In the genomic region with DNA sequence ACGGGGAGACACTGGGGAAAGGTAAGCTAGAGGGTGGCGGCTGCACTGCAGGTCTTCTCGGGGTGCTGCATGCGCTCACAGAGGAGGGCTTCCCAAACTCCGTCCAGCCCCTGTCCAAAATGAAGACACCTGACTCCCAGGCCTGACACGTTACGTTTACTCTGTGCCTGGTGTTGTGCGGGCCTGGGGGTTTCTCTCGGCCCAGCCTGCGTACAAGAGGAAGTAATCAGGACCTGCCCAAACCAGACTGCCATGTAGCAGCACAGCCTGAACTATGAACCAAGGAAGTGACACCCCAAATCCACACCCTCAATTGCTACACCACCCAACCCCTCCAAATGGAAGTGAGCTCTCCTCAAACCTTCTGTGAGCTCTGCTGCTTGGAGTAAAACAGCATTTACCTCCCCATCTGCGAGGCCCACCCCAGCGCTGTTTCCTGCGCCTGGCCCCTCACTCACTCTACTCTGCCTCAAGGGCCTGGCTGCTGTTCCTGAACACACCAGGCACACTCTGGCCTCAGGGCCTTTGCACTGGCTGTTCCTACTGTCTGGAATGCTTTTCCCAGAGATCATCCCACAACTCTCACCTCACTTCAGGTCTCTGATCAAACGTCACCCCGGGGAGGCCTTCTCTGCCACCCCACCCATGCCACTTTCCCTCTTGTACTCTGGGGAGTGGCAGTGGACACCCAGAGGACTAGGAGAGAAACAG, we compare ENCODE assay signal across 14 cellular contexts. TPM values are rescaled to one million over a fixed set of nuclear protein-coding genes. Genes with fewer than 3 reads are reported as not detected.
DNase-seq lines count a peak whose midpoint lies in the region; ATAC-seq and TF ChIP-seq lines count a peak whose summit lies in the region.
"Had no signal": no experiment of that assay in that cellular context is flagged by ENCODE, and none has a peak within 500 bp of the region (broad histone marks: within the 10 kb centered on the region; RNA-seq: fewer than 3 reads in every experiment).

No MANE protein-coding gene starts in this region.

- no peaks in the 10 kb centered on the region for H3K27me3 ChIP-seq in CD4-positive, alpha-beta T cell (ENCODE audit: control insufficient read depth, insufficient read depth, low read length)
- H3K27me3 ChIP-seq in OCI-LY1 (ENCODE audit: insufficient read depth, low read length) = no peaks in the 10 kb centered on the region
- H3K27me3 ChIP-seq: ascending aorta had no signal

- peak overlapping the region; percentile 77 for H3K27ac Mint-ChIP-seq in CD4-positive, alpha-beta T cell
- H3K27ac Mint-ChIP-seq in chondrocyte (ENCODE audit: unreplicated experiment) = no peak overlapping the region
- H3K27ac Mint-ChIP-seq: activated CD4-positive, alpha-beta T cell treated with anti-CD3 and anti-CD28 coated beads, Interleukin-2, amount 10 ng/mL, durations not matched to agents 24 days and 14 days had no signal

- peaks cover 5% of the 10 kb centered on the region; the same call in 1 of the 2 replicates for H3F3A ChIP-seq in OCI-LY1 (ENCODE audit: insufficient read depth, low read length)

- no peak for ATAC-seq in CD4-positive, alpha-beta T cell (ENCODE audit: poor library complexity)
- ATAC-seq in GM19452 (IDR thresholded peaks at IDR 0.05; ENCODE audit: unreplicated experiment) (peak; percentile 13), left colon (peak; percentile 30), HG03520 (IDR thresholded peaks at IDR 0.05; ENCODE audit: unreplicated experiment) (no peak)
- ATAC-seq: mucosa of descending colon had no signal

- peak overlapping the region; percentile 93 for H3K4me2 ChIP-seq in OCI-LY1 (ENCODE audit: low read length)

- peak overlapping the region; percentile 47 for H3K4me3 ChIP-seq in OCI-LY1 (ENCODE audit: low read depth, low read length, poor library complexity, severe bottlenecking)
- H3K4me3 ChIP-seq: ascending aorta, mucosa of descending colon had no signal

- peaks cover 32% of the 10 kb centered on the region for H3K4me1 Mint-ChIP-seq in CD4-positive, alpha-beta T cell (ENCODE audit: low read depth)
- H3K4me1 Mint-ChIP-seq in chondrocyte (ENCODE audit: low read depth) = peaks cover 21% of the 10 kb centered on the region

- POLR2A ChIA-PET in CD4-positive, alpha-beta T cell (lab: Charles Lee) = interaction anchor here (5.9 kb wide), 1 partner anchor 17 kb away, joined by 79 read pairs; a partner anchor contains a TSS

- no peak overlapping the region for H2AFZ ChIP-seq in OCI-LY1 (ENCODE audit: low read length)

- no peaks in the 10 kb centered on the region for H3K79me2 ChIP-seq in OCI-LY1 (ENCODE audit: insufficient read depth, low read length)

- intact Hi-C loops in CD4-positive, alpha-beta T cell (cut with DNase I, micrococcal nuclease) = no loop called here
- intact Hi-C loops in left colon (cut with DNase I, micrococcal nuclease) = no loop called here

- no peak for DNase-seq in CD4-positive, alpha-beta T cell
- DNase-seq in left colon (no peak), substantia nigra (lab: John Stamatoyannopoulos, UW) (no peak), chondrocyte (ENCODE audit: low spot score) (no peak)
- DNase-seq in stimulated activated CD4-positive, alpha-beta T cell treated with anti-CD3 and anti-CD28 coated beads, Interleukin-2, amount 100 ng/mL, for 24 hours = no peak
- DNase-seq: activated CD4-positive, alpha-beta T cell treated with anti-CD3 and anti-CD28 coated beads, Interleukin-2, amount 10 ng/mL, durations not matched to agents 24 days and 14 days; C1 segment of cervical spinal cord; mucosa of descending colon had no signal

- H3K36me3 ChIP-seq in OCI-LY1 (ENCODE audit: insufficient read depth, low read length) = peaks cover 27% of the 10 kb centered on the region

- no peaks in the 10 kb centered on the region for H3K9me2 ChIP-seq in OCI-LY1 (ENCODE audit: low read depth, low read length)

- H4K20me1 ChIP-seq in OCI-LY1 (ENCODE audit: insufficient read depth, low read length) = no peaks in the 10 kb centered on the region

- H3K4me3 Mint-ChIP-seq in CD4-positive, alpha-beta T cell = peak overlapping the region; percentile 61
- no peak overlapping the region for H3K4me3 Mint-ChIP-seq in chondrocyte (ENCODE audit: unreplicated experiment)
- H3K4me3 Mint-ChIP-seq: activated CD4-positive, alpha-beta T cell treated with anti-CD3 and anti-CD28 coated beads, Interleukin-2, amount 10 ng/mL, durations not matched to agents 24 days and 14 days had no signal

- H3K27me3 Mint-ChIP-seq in CD4-positive, alpha-beta T cell = no peaks in the 10 kb centered on the region
- no peaks in the 10 kb centered on the region for H3K27me3 Mint-ChIP-seq in chondrocyte (ENCODE audit: low read depth)
- H3K27me3 Mint-ChIP-seq: activated CD4-positive, alpha-beta T cell treated with anti-CD3 and anti-CD28 coated beads, Interleukin-2, amount 10 ng/mL, durations not matched to agents 24 days and 14 days had no signal

- CTCF ChIA-PET in CD4-positive, alpha-beta T cell (lab: Charles Lee) = no interaction called here

- H3K9me3 ChIP-seq in CD4-positive, alpha-beta T cell (ENCODE audit: control insufficient read depth, low read length) = no peaks in the 10 kb centered on the region
- no peaks in the 10 kb centered on the region for H3K9me3 ChIP-seq in OCI-LY1 (ENCODE audit: low read length)
- H3K9me3 ChIP-seq: ascending aorta, mucosa of descending colon had no signal

- TF ChIP-seq CTCF in CD4-positive, alpha-beta T cell (IDR thresholded peaks at IDR 0.05) = no peak
- TF ChIP-seq CTCF in OCI-LY1 (IDR thresholded peaks at IDR 0.05; ENCODE audit: low read length) (no peak), chondrocyte (IDR thresholded peaks at IDR 0.05) (no peak)

- peak overlapping the region; percentile 65 for H3K9ac ChIP-seq in OCI-LY1 (ENCODE audit: low read length)

- H3K36me3 Mint-ChIP-seq in CD4-positive, alpha-beta T cell (ENCODE audit: low read depth) = peaks cover 61% of the 10 kb centered on the region
- H3K36me3 Mint-ChIP-seq in chondrocyte (ENCODE audit: low read depth) = peaks cover 14% of the 10 kb centered on the region

- H3K27ac ChIP-seq in CD4-positive, alpha-beta T cell (ENCODE audit: low read depth, low read length) = no peak overlapping the region
- H3K27ac ChIP-seq in OCI-LY1 (ENCODE audit: low read depth, low read length, poor library complexity, severe bottlenecking) = peak overlapping the region; percentile 97
- no peak overlapping the region for H3K27ac ChIP-seq in substantia nigra (ENCODE audit: low read depth, low read length, poor library complexity, severe bottlenecking)
- H3K27ac ChIP-seq: ascending aorta had no signal

- peaks cover 77% of the 10 kb centered on the region for H3K4me1 ChIP-seq in OCI-LY1 (ENCODE audit: insufficient read depth, low read length, severe bottlenecking)

- no peaks in the 10 kb centered on the region for H3K9me3 Mint-ChIP-seq in CD4-positive, alpha-beta T cell
- no peaks in the 10 kb centered on the region for H3K9me3 Mint-ChIP-seq in chondrocyte (ENCODE audit: low read depth)
- H3K9me3 Mint-ChIP-seq: activated CD4-positive, alpha-beta T cell treated with anti-CD3 and anti-CD28 coated beads, Interleukin-2, amount 10 ng/mL, durations not matched to agents 24 days and 14 days had no signal

RNA-seq across cellular contexts. Expression of a gene that starts 3.0 kb away (rescaled TPM):
- total RNA-seq in CD4-positive, alpha-beta T cell = 10 to 100 TPM; 14.3 to 15.1 TPM
- 10 to 100 TPM; 28.4 to 35.2 TPM for total RNA-seq in left colon
- 22.7 to 30.3 TPM (median 24.2 TPM) in 3 replicates for total RNA-seq in chondrocyte

RNA-seq across cellular contexts. Expression of a gene that starts 6.9 kb away (rescaled TPM):
- total RNA-seq in CD4-positive, alpha-beta T cell = 1 to 10 TPM; 2.6 to 2.7 TPM
- total RNA-seq in left colon (1 to 10 TPM in 1 of 2 donors, under 1 TPM in 1; 0.95 to 1.3 TPM), chondrocyte (14.0 to 15.9 TPM (median 15.3 TPM) in 3 replicates)

RNA-seq across cellular contexts. Expression of a gene that starts 18.1 kb away (rescaled TPM):
- 100 to 1,000 TPM; 172 to 182 TPM for total RNA-seq in CD4-positive, alpha-beta T cell
- total RNA-seq in left colon (10 to 100 TPM; 56.6 to 59.5 TPM), chondrocyte (47.6 to 58.4 TPM (median 49.9 TPM) in 3 replicates)

RNA-seq across cellular contexts. Expression of a gene that starts 48.3 kb away (rescaled TPM):
- not detected for total RNA-seq in CD4-positive, alpha-beta T cell
- total RNA-seq in left colon (10 to 100 TPM; 50.2 to 54.6 TPM), chondrocyte (not detected in 3 replicates)
- total RNA-seq: ascending aorta, endothelial cell of umbilical vein, NCI-H460 had no signal

RNA-seq across cellular contexts. Expression of a gene that starts 48.3 kb away (rescaled TPM):
- 10 to 100 TPM; 11.7 to 11.8 TPM for total RNA-seq in CD4-positive, alpha-beta T cell
- total RNA-seq in left colon (1 to 10 TPM; 2.2 to 2.9 TPM), chondrocyte (1.4 to 1.5 TPM (median 1.4 TPM) in 3 replicates)
- total RNA-seq: ascending aorta had no signal

Comparison
In these comparisons a context has a peak if more than half of its experiments do, and no peak if none do; other contexts are left out.
1. ATAC-seq: peak in GM19452 (single experiment) and left colon (single experiment); none in CD4-positive, alpha-beta T cell (single experiment) and HG03520 (single experiment).